ENCODE assay signal across 10 cellular contexts in the genomic region with DNA sequence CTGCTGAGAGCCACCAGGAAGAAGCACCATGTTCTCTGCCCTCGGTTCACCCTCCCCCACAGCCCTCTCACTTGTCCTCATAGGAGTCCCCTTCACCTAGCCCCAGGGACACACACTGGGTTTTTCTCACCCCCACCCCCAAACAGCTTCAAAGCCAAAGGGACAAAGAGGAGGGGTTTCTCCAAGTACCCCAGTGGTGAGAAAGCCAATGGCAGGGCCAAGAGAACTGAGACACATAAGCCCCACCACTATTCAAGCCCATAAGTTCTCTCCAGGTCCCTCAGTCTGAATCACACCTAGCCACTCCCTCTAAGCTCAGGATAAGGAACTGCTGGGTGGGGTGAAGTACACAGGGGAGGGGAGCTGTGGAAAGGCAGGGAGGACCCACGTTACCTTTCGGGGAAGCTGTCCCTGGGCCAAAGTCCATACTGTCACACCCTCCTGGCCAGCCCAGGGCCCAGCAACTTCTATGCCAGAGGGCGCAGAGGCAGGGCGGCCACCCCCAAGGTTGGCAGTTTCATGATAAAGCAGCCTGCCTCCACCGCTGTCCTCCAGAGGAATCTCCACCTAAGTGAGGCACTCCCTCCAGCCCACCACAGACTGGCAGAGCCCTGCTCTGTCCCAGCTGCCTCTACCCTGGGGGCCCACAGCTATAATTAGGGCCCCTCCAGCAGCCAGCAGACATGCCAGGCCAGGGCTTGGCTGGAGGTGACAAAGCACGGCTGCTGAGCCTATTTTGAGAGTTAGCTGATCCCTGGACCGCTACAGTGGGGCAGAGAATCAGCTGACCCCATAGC. TPM values are rescaled to one million over a fixed set of nuclear protein-coding genes. Genes with fewer than 3 reads are reported as not detected.
DNase-seq lines count a peak whose midpoint lies in the region; ATAC-seq and TF ChIP-seq lines count a peak whose summit lies in the region.
"Had no signal": no experiment of that assay in that cellular context is flagged by ENCODE, and none has a peak within 500 bp of the region (broad histone marks: within the 10 kb centered on the region; RNA-seq: fewer than 3 reads in every experiment).

No MANE protein-coding gene starts in this region.

- H3K9ac ChIP-seq in colonic mucosa (ENCODE audit: low read depth in 2 of 2, low read length in 2 of 2) = peak overlapping the region; percentile 68 to 88

- H3K27ac Mint-ChIP-seq in activated CD4-positive, alpha-beta T cell treated with anti-CD3 and anti-CD28 coated beads for 36 hours = peak overlapping the region; percentile 11

- no peak for ATAC-seq in activated CD4-positive, alpha-beta T cell treated with anti-CD3 and anti-CD28 coated beads for 36 hours
- ATAC-seq in lung (ENCODE audit: insufficient read depth, low FRiP score) = no peak
- no peak for ATAC-seq in HG03469 (IDR thresholded peaks at IDR 0.05; ENCODE audit: unreplicated experiment)

- POLR2A ChIA-PET in activated CD4-positive, alpha-beta T cell treated with anti-CD3 and anti-CD28 coated beads for 36 hours (lab: Charles Lee) = no interaction called here

- CTCF ChIA-PET in activated CD4-positive, alpha-beta T cell treated with anti-CD3 and anti-CD28 coated beads for 36 hours (lab: Charles Lee) = interaction anchor here (0.6 to 31.0 kb wide), 10 partner anchors 13 to 356 kb away, joined by 3 to 910 read pairs (median 4); partner anchors contain the start of gene PIK3C2B

- H3K27ac ChIP-seq in colonic mucosa (peak overlapping the region; percentile 97), lung (ENCODE audit: low read depth in 1 of 2, low read length in 1 of 2) (peak overlapping the region; percentile 61 to 84), thyroid gland (peak overlapping the region in 2 of 3 donors; percentile 23 to 36)

- H3K4me1 ChIP-seq in colonic mucosa (peaks cover 24% of the 10 kb centered on the region), lung (ENCODE audit: control insufficient read depth in 2 of 2, insufficient read depth in 2 of 2, low read length in 2 of 2) (peaks cover 0 to 22% of the 10 kb centered on the region in 2 donors), thyroid gland (peaks cover 0 to 4% of the 10 kb centered on the region in 2 donors)

- TF ChIP-seq CTCF in colonic mucosa (IDR thresholded peaks at IDR 0.05) (no peak), lung (IDR thresholded peaks at IDR 0.05; ENCODE audit: control extremely low read depth, extremely low read depth) (no peak), thyroid gland (IDR thresholded peaks at IDR 0.05) (no peak)

- no peak overlapping the region for H3K4me3 Mint-ChIP-seq in activated CD4-positive, alpha-beta T cell treated with anti-CD3 and anti-CD28 coated beads for 36 hours

- H3K9me3 ChIP-seq in colonic mucosa (no peaks in the 10 kb centered on the region), lung (ENCODE audit: control insufficient read depth in 2 of 2, insufficient read depth in 1 of 2, low read length in 1 of 2) (no peaks in the 10 kb centered on the region), thyroid gland (no peaks in the 10 kb centered on the region)

- H3K36me3 ChIP-seq in colonic mucosa = no peaks in the 10 kb centered on the region
- peaks cover 0 to 25% of the 10 kb centered on the region in 2 donors for H3K36me3 ChIP-seq in lung (ENCODE audit: control insufficient read depth in 2 of 2, insufficient read depth in 2 of 2, low read length in 2 of 2)
- peaks cover 2 to 12% of the 10 kb centered on the region in 2 donors for H3K36me3 ChIP-seq in thyroid gland

- no peak for TF ChIP-seq POLR2A in thyroid gland (IDR thresholded peaks at IDR 0.05)

- H3K27me3 Mint-ChIP-seq in activated CD4-positive, alpha-beta T cell treated with anti-CD3 and anti-CD28 coated beads for 36 hours = no peaks in the 10 kb centered on the region

- 65 to 73% methylated on average over 7 to 8 of the region's 8 CpGs for WGBS in lung, 2 donors
- WGBS in thyroid gland, 2 donors = 82 to 86% methylated on average over 5 to 8 of the region's 8 CpGs

- no peaks in the 10 kb centered on the region for H3K9me3 Mint-ChIP-seq in activated CD4-positive, alpha-beta T cell treated with anti-CD3 and anti-CD28 coated beads for 36 hours (ENCODE audit: low read depth)

- H3K36me3 Mint-ChIP-seq in activated CD4-positive, alpha-beta T cell treated with anti-CD3 and anti-CD28 coated beads for 36 hours (ENCODE audit: low read depth) = peaks cover 28% of the 10 kb centered on the region

- DNase-seq in activated CD4-positive, alpha-beta T cell treated with anti-CD3 and anti-CD28 coated beads for 36 hours = no peak
- DNase-seq in activated CD4-positive, alpha-beta T cell treated with anti-CD3 and anti-CD28 coated beads for 1 hour = no peak
- DNase-seq in colonic mucosa = peak; percentile 94
- no peak for DNase-seq in lung (ENCODE audit: low spot score)
- DNase-seq in thyroid gland = no peak
- DNase-seq in hypothalamus (lab: John Stamatoyannopoulos, UW) = no peak
- no peak for DNase-seq in dedifferentiated amniotic fluid mesenchymal stem cell (ENCODE audit: extremely low spot score)
- DNase-seq: activated gamma-delta T cell treated with Interleukin-2 at 50 U/mL for 16 hours, NCI-H1417 treated with DMSO at 0.1 percent for 48 hours had no signal

- intact Hi-C loops in activated CD4-positive, alpha-beta T cell treated with anti-CD3 and anti-CD28 coated beads for 36 hours (cut with DNase I, micrococcal nuclease) = no loop called here
- intact Hi-C loops in colonic mucosa (cut with DNase I) (no loop called here), thyroid gland (cut with DNase I) (no loop called here)

- H3K4me3 ChIP-seq in colonic mucosa (no peak overlapping the region), lung (no peak overlapping the region), thyroid gland (replicated peaks in 1 of 3) (no peak overlapping the region)

- no peaks in the 10 kb centered on the region for H3K27me3 ChIP-seq in colonic mucosa
- H3K27me3 ChIP-seq in lung (ENCODE audit: control insufficient read depth, insufficient read depth) = no peaks in the 10 kb centered on the region
- H3K27me3 ChIP-seq in thyroid gland = no peaks in the 10 kb centered on the region

- peaks cover 50% of the 10 kb centered on the region for H3K4me1 Mint-ChIP-seq in activated CD4-positive, alpha-beta T cell treated with anti-CD3 and anti-CD28 coated beads for 36 hours

RNA-seq across cellular contexts. Expression of gene PPP1R15B, which starts 39.0 kb away (rescaled TPM):
- 10 to 100 TPM; 55.9 to 57.6 TPM for total RNA-seq in activated CD4-positive, alpha-beta T cell treated with anti-CD3 and anti-CD28 coated beads for 36 hours
- total RNA-seq in colonic mucosa = 10 to 100 TPM; 50.8 to 79.6 TPM
- total RNA-seq in lung = 10 to 100 TPM; 43.9 to 57.0 TPM
- 10 to 100 TPM; 14.6 to 29.8 TPM for polyA plus RNA-seq in lung
- total RNA-seq in thyroid gland = 10 to 100 TPM; 63.0 to 89.8 (median 66.2) TPM

RNA-seq across cellular contexts. Expression of gene PIK3C2B, which starts 43.9 kb away (rescaled TPM):
- 10 to 100 TPM; 38.2 to 44.0 TPM for total RNA-seq in activated CD4-positive, alpha-beta T cell treated with anti-CD3 and anti-CD28 coated beads for 36 hours
- total RNA-seq in colonic mucosa (10 to 100 TPM; 67.6 to 85.5 TPM), lung (10 to 100 TPM; 36.9 to 37.6 TPM), thyroid gland (10 to 100 TPM; 19.9 to 36.9 (median 27.2) TPM)
- polyA plus RNA-seq in lung = 10 to 100 TPM; 11.9 to 13.2 TPM

Comparison
In these comparisons a context has a peak if more than half of its experiments do, and no peak if none do; other contexts are left out.
1. H3K27ac ChIP-seq: peak in every context shown above with its lines; median percentile 97 in colonic mucosa; 72 in lung; 30 in thyroid gland.